8 cellular contexts compared by ENCODE assay signal in the genomic region with DNA sequence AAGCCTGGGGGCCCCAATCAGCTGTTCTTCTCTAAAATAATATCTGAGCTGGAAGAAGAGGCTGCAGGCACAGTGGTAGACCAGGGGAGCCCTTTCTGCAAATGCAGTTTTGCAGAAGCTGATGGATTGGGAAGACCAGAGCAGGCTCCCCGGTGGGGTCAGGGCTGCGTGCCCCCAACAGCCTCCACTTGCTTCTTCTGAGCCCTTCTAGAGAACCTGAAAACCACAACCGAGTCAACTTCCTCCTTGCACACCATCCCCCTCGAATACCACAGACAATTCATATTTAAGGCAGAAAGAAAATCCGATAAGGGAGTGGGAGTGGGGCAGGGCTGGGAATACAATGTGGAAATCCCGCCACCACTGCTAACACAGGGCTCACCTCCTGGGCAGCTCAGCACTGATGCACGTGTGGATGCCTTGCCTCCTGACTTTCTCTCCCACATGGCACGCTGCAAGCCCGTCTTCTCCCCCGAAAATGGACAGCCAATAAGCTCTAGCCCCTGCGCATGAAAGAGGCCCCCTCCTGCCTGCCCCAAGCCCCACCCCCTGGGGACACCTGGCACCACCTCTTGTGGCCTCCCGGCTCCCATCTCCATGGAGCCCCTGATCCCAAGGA. TPM values are rescaled to one million over a fixed set of nuclear protein-coding genes. Genes with fewer than 3 reads are reported as not detected.
A peak's percentile ranks its signal among the peaks of the same experiment; 100 is the strongest.
DNase-seq lines count a peak whose midpoint lies in the region; ATAC-seq and TF ChIP-seq lines count a peak whose summit lies in the region.

No MANE protein-coding gene starts in this region.

- no peak overlapping the region for H3K4me3 ChIP-seq in Caco-2 (ENCODE audit: low read depth, low read length)

- ATAC-seq in HG02870 (IDR thresholded peaks at IDR 0.05; ENCODE audit: unreplicated experiment) (peak; percentile 44), SK-N-SH treated with all-trans-retinoic acid at 6 μM for 48 hours (peak; percentile 9)

- peaks cover 5% of the 10 kb centered on the region for H3K4me1 ChIP-seq in Caco-2

- CTCF ChIA-PET in Caco-2 (lab: Charles Lee) = interaction anchor here (0.6 kb wide), 1 partner anchor 130 kb away, joined by 3 read pairs; no protein-coding TSS in a partner anchor

- H3K27ac ChIP-seq in cingulate gyrus (ENCODE audit: low read depth, low read length) = peak overlapping the region; percentile 29

- DNase-seq in GF-D8 (lab: John Stamatoyannopoulos, UW) (peak; percentile 57), progenitor cell of endocrine pancreas (ENCODE audit: low spot score, unreplicated experiment) (no peak), cortex of kidney (lab: John Stamatoyannopoulos, UW) (no peak), Caco-2 (no peak)
- DNase-seq in stimulated activated CD4-positive, alpha-beta T cell treated with anti-CD3 and anti-CD28 coated beads, Interleukin-2, amount 100 ng/mL, for 24 hours = peak; percentile 48 to 57

- H3K4me3 Mint-ChIP-seq in progenitor cell of endocrine pancreas (ENCODE audit: low read depth) (no peak overlapping the region), Caco-2 (ENCODE audit: unreplicated experiment) (no peak overlapping the region)

- H3K9me3 ChIP-seq in Caco-2 = no peaks in the 10 kb centered on the region

- POLR2A ChIA-PET in Caco-2 (lab: Charles Lee) = no interaction called here

- H3K27me3 ChIP-seq in Caco-2 (replicated peaks; ENCODE audit: control insufficient read depth, insufficient read depth, low read length) = no peaks in the 10 kb centered on the region

- H3K4me1 Mint-ChIP-seq in progenitor cell of endocrine pancreas (ENCODE audit: low read depth) (peaks cover 23% of the 10 kb centered on the region), Caco-2 (ENCODE audit: low read depth, unreplicated experiment) (no peaks in the 10 kb centered on the region)

- BruUV-seq in Caco-2 (replicated peaks; lab: Mats Ljungman, UMichigan) = no TSS peak

- peaks cover 4% of the 10 kb centered on the region for H3K36me3 Mint-ChIP-seq in progenitor cell of endocrine pancreas (ENCODE audit: insufficient read depth)
- no peaks in the 10 kb centered on the region for H3K36me3 Mint-ChIP-seq in Caco-2 (ENCODE audit: insufficient read depth, unreplicated experiment)

- no peaks in the 10 kb centered on the region for H3K27me3 Mint-ChIP-seq in progenitor cell of endocrine pancreas
- no peaks in the 10 kb centered on the region for H3K27me3 Mint-ChIP-seq in Caco-2 (ENCODE audit: insufficient read depth, unreplicated experiment)

- intact Hi-C loops in Caco-2 (cut with micrococcal nuclease; ENCODE audit: unreplicated experiment) = no loop called here

- no peaks in the 10 kb centered on the region for H3K36me3 ChIP-seq in Caco-2 (ENCODE audit: control insufficient read depth, insufficient read depth, low read length)

- no peaks in the 10 kb centered on the region for H3K9me3 Mint-ChIP-seq in progenitor cell of endocrine pancreas (ENCODE audit: low read depth)
- H3K9me3 Mint-ChIP-seq in Caco-2 (ENCODE audit: unreplicated experiment) = no peaks in the 10 kb centered on the region

- no peak overlapping the region for H3K27ac Mint-ChIP-seq in progenitor cell of endocrine pancreas
- H3K27ac Mint-ChIP-seq in Caco-2 (ENCODE audit: unreplicated experiment) = no peak overlapping the region

- no peak for TF ChIP-seq CTCF in progenitor cell of endocrine pancreas (IDR thresholded peaks at IDR 0.05; ENCODE audit: unreplicated experiment)
- TF ChIP-seq CTCF in Caco-2 (IDR thresholded peaks at IDR 0.05; ENCODE audit: insufficient read depth in 1 of 2, low read depth in 1 of 2, low read length in 1 of 2, severe bottlenecking in 1 of 2, unreplicated experiment in 1 of 2) = no peak

TF ChIP-seq in SK-N-SH treated with all-trans-retinoic acid at 6 μM for 48 hours, 23 proteins besides CTCF, POLR2A, EP300 and RAD21:
- no peak for TF ChIP-seq OSR1 (CRISPR knock-in tag; IDR thresholded peaks at IDR 0.05)
- TF ChIP-seq, protein P1, sequence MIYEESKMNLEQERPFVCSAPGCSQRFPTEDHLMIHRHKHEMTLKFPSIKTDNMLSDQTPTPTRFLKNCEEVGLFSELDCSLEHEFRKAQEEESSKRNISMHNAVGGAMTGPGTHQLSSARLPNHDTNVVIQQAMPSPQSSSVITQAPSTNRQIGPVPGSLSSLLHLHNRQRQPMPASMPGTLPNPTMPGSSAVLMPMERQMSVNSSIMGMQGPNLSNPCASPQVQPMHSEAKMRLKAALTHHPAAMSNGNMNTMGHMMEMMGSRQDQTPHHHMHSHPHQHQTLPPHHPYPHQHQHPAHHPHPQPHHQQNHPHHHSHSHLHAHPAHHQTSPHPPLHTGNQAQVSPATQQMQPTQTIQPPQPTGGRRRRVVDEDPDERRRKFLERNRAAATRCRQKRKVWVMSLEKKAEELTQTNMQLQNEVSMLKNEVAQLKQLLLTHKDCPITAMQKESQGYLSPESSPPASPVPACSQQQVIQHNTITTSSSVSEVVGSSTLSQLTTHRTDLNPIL (CRISPR knock-in tag; IDR thresholded peaks at IDR 0.05; ENCODE audit: low read depth) = no peak
- no peak for TF ChIP-seq ZFP3 (CRISPR knock-in tag; IDR thresholded peaks at IDR 0.05)
- TF ChIP-seq, protein P2, sequence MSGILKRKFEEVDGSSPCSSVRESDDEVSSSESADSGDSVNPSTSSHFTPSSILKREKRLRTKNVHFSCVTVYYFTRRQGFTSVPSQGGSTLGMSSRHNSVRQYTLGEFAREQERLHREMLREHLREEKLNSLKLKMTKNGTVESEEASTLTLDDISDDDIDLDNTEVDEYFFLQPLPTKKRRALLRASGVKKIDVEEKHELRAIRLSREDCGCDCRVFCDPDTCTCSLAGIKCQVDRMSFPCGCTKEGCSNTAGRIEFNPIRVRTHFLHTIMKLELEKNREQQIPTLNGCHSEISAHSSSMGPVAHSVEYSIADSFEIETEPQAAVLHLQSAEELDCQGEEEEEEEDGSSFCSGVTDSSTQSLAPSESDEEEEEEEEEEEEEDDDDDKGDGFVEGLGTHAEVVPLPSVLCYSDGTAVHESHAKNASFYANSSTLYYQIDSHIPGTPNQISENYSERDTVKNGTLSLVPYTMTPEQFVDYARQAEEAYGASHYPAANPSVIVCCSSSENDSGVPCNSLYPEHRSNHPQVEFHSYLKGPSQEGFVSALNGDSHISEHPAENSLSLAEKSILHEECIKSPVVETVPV (CRISPR knock-in tag; IDR thresholded peaks at IDR 0.05) = no peak
- TF ChIP-seq ESRRG (CRISPR knock-in tag; IDR thresholded peaks at IDR 0.05) = no peak
- no peak for TF ChIP-seq ZNF70 (CRISPR knock-in tag; IDR thresholded peaks at IDR 0.05)
- TF ChIP-seq ARNTL (CRISPR knock-in tag; IDR thresholded peaks at IDR 0.05; ENCODE audit: borderline replicate concordance, low read depth) = no peak
- no peak for TF ChIP-seq TOX (CRISPR knock-in tag; IDR thresholded peaks at IDR 0.05; ENCODE audit: borderline replicate concordance)
- no peak for TF ChIP-seq ZC3H10 (CRISPR knock-in tag; IDR thresholded peaks at IDR 0.05)
- no peak for TF ChIP-seq RARB (CRISPR knock-in tag; IDR thresholded peaks at IDR 0.05)
- no peak for TF ChIP-seq ZNF565 (CRISPR knock-in tag; conservative IDR thresholded peaks at IDR 0.05; ENCODE audit: low read depth)
- TF ChIP-seq ZNF8 (CRISPR knock-in tag; IDR thresholded peaks at IDR 0.05) = no peak
- TF ChIP-seq, protein P3, sequence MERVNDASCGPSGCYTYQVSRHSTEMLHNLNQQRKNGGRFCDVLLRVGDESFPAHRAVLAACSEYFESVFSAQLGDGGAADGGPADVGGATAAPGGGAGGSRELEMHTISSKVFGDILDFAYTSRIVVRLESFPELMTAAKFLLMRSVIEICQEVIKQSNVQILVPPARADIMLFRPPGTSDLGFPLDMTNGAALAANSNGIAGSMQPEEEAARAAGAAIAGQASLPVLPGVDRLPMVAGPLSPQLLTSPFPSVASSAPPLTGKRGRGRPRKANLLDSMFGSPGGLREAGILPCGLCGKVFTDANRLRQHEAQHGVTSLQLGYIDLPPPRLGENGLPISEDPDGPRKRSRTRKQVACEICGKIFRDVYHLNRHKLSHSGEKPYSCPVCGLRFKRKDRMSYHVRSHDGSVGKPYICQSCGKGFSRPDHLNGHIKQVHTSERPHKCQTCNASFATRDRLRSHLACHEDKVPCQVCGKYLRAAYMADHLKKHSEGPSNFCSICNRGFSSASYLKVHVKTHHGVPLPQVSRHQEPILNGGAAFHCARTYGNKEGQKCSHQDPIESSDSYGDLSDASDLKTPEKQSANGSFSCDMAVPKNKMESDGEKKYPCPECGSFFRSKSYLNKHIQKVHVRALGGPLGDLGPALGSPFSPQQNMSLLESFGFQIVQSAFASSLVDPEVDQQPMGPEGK (CRISPR knock-in tag; IDR thresholded peaks at IDR 0.05; ENCODE audit: borderline replicate concordance) = no peak
- TF ChIP-seq SNAI2 (CRISPR knock-in tag; IDR thresholded peaks at IDR 0.05) = no peak
- TF ChIP-seq CSDC2 (CRISPR knock-in tag; IDR thresholded peaks at IDR 0.05) = no peak
- TF ChIP-seq TCF4 (CRISPR knock-in tag; IDR thresholded peaks at IDR 0.05; ENCODE audit: borderline replicate concordance) = no peak
- TF ChIP-seq, protein P4, sequence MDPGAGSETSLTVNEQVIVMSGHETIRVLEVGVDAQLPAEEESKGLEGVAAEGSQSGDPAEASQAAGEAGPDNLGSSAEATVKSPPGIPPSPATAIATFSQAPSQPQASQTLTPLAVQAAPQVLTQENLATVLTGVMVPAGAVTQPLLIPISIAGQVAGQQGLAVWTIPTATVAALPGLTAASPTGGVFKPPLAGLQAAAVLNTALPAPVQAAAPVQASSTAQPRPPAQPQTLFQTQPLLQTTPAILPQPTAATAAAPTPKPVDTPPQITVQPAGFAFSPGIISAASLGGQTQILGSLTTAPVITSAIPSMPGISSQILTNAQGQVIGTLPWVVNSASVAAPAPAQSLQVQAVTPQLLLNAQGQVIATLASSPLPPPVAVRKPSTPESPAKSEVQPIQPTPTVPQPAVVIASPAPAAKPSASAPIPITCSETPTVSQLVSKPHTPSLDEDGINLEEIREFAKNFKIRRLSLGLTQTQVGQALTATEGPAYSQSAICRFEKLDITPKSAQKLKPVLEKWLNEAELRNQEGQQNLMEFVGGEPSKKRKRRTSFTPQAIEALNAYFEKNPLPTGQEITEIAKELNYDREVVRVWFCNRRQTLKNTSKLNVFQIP (CRISPR knock-in tag; IDR thresholded peaks at IDR 0.05; ENCODE audit: borderline replicate concordance, low read depth) = no peak
- no peak for TF ChIP-seq BACH2 (CRISPR knock-in tag; IDR thresholded peaks at IDR 0.05; ENCODE audit: borderline replicate concordance)

RNA-seq across cellular contexts. Expression of a gene that starts 25.4 kb away (rescaled TPM):
- 29.3 and 30.0 TPM in 2 replicates for total RNA-seq in progenitor cell of endocrine pancreas
- 15.3 and 18.0 TPM in 2 replicates for total RNA-seq in Caco-2 (2022)

RNA-seq across cellular contexts. Expression of a gene that starts 28.7 kb away (rescaled TPM):
- total RNA-seq in progenitor cell of endocrine pancreas (21.0 and 24.4 TPM in 2 replicates), Caco-2 (2022) (18.7 and 23.7 TPM in 2 replicates)

Comparison
In these comparisons a context has a peak if more than half of its experiments do, and no peak if none do; other contexts are left out.
1. DNase-seq: peak in GF-D8 (single experiment) and stimulated activated CD4-positive, alpha-beta T cell treated with anti-CD3 and anti-CD28 coated beads, Interleukin-2, amount 100 ng/mL, for 24 hours (2 of 2); none in progenitor cell of endocrine pancreas (single experiment), cortex of kidney (single experiment) and Caco-2 (0 of 2).